ENCODE assay signal across 26 cellular contexts in the genomic region with DNA sequence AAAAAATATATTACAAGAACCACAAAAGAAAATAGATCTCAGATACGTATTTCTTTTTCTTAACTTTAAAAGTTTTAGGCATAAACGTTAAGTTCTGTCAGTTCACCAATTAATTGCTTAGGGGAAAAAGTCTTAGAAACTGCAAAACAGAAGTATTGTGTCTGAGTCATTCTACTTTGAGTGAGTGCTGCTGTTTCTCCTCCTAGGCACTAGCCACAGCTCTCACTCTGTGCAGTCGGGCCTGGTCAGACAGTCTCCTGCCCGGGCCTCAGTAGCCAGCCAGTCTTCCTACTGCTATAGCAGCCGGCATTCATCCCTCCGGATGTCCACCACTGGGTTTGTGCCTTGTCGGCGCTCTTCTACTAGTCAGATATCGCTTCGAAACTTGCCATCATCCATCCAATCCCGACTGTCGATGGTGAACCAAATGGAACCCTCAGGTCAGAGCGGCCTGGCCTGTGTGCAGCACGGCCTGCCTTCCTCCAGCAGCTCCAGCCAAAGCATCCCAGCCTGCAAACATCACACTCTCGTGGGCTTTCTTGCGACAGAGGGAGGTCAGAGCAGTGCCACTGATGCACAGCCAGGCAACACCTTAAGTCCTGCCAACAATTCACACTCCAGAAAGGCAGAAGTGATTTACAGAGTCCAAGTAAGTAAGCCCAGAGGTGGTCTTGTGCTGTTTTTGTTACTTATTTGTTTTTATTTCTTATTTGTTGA.
DNase-seq lines count a peak whose midpoint lies in the region; ATAC-seq and TF ChIP-seq lines count a peak whose summit lies in the region.
"Had no signal": no experiment of that assay in that cellular context is flagged by ENCODE, and none has a peak within 500 bp of the region (broad histone marks: within the 10 kb centered on the region; RNA-seq: fewer than 3 reads in every experiment).

No MANE protein-coding gene starts in this region.

- CTCF ChIA-PET in activated CD4-positive, alpha-beta T cell treated with anti-CD3 and anti-CD28 coated beads for 36 hours (lab: Charles Lee), result interaction anchor here (1.0 to 1.6 kb wide), 3 partner anchors 10 to 645 kb away, joined by 4 to 6 read pairs (median 5); no protein-coding TSS in a partner anchor
- CTCF ChIA-PET in activated CD4-positive, alpha-beta T cell treated with anti-CD3 and anti-CD28 coated beads, Interleukin-2, amount 10 ng/mL, durations not matched to agents 7 days and 5 days (lab: Charles Lee), result no interaction called here

- DNase-seq in activated CD4-positive, alpha-beta T cell treated with anti-CD3 and anti-CD28 coated beads for 36 hours, result no peak
- no peak for DNase-seq in activated CD4-positive, alpha-beta T cell treated with anti-CD3 and anti-CD28 coated beads, Interleukin-2, amount 10 ng/mL, durations not matched to agents 7 days and 5 days
- DNase-seq in C1 segment of cervical spinal cord (lab: John Stamatoyannopoulos, UW), result peak in 8 of 14 donors; percentile 3 to 49 (median 26)
- no peak for DNase-seq in neural progenitor cell (ENCODE audit: low spot score)
- no peak for DNase-seq in NOMO-1 treated with dmso at 0.1 percent for 144 hours (lab: John Stamatoyannopoulos, UW; ENCODE audit: unreplicated experiment)
- DNase-seq in DMS114 treated with DMSO at 0.1 percent for 48 hours (lab: John Stamatoyannopoulos, UW; ENCODE audit: unreplicated experiment), result no peak
- DNase-seq: activated CD4-positive, CD25-positive, alpha-beta regulatory T cell treated with anti-CD3 and anti-CD28 coated beads, Interleukin-2, amount 50 U/mL, for 72 hours; activated naive CD8-positive, alpha-beta T cell treated with anti-CD3 and anti-CD28 coated beads, Interleukin-2, amount 10 ng/mL, durations not matched to agents 7 days and 5 days; gastrocnemius medialis; H7; left cardiac atrium; NCI-H2081; NCI-H2227 treated with DMSO at 0.1 percent for 48 hours; NCI-H69; sigmoid colon; SJCRH30; stimulated activated CD4-positive, alpha-beta T cell treated with anti-CD3 and anti-CD28 coated beads, Interleukin-4, amount 100 ng/mL, for 4 hours; T-cell had no signal

- peaks cover 2% of the 10 kb centered on the region for H3K4me1 Mint-ChIP-seq in activated CD4-positive, alpha-beta T cell treated with anti-CD3 and anti-CD28 coated beads for 36 hours
- H3K4me1 Mint-ChIP-seq in activated CD4-positive, alpha-beta T cell treated with anti-CD3 and anti-CD28 coated beads, Interleukin-2, amount 10 ng/mL, durations not matched to agents 7 days and 5 days, result no peaks in the 10 kb centered on the region
- peaks cover 5% of the 10 kb centered on the region for H3K4me1 Mint-ChIP-seq in activated T-helper 17 cell treated with anti-CD3 and anti-CD28 coated beads, Interleukin-2, amount 50 U/mL, for 72 hours
- H3K4me1 Mint-ChIP-seq in neural progenitor cell, result no peaks in the 10 kb centered on the region
- H3K4me1 Mint-ChIP-seq: B cell, T-cell had no signal

- intact Hi-C loops in activated CD4-positive, alpha-beta T cell treated with anti-CD3 and anti-CD28 coated beads for 36 hours (cut with DNase I, micrococcal nuclease), result no loop called here

- no peak overlapping the region for H3K4me3 ChIP-seq in neural progenitor cell
- H3K4me3 ChIP-seq: gastrocnemius medialis, hepatocyte, sigmoid colon, SJCRH30, thoracic aorta, vagina had no signal

- peak overlapping the region; percentile 27 for H3K27ac Mint-ChIP-seq in activated CD4-positive, alpha-beta T cell treated with anti-CD3 and anti-CD28 coated beads for 36 hours
- H3K27ac Mint-ChIP-seq in activated CD4-positive, alpha-beta T cell treated with anti-CD3 and anti-CD28 coated beads, Interleukin-2, amount 10 ng/mL, durations not matched to agents 7 days and 5 days, result no peak overlapping the region
- H3K27ac Mint-ChIP-seq in activated T-helper 17 cell treated with anti-CD3 and anti-CD28 coated beads, Interleukin-2, amount 50 U/mL, for 72 hours, result peak overlapping the region; percentile 70
- peak overlapping the region; percentile 21 for H3K27ac Mint-ChIP-seq in neural progenitor cell
- H3K27ac Mint-ChIP-seq: activated naive CD8-positive, alpha-beta T cell treated with anti-CD3 and anti-CD28 coated beads, Interleukin-2, amount 10 ng/mL, durations not matched to agents 7 days and 5 days; B cell had no signal

- peaks cover 37% of the 10 kb centered on the region for H3K36me3 ChIP-seq in neural progenitor cell

- no peaks in the 10 kb centered on the region for H3K79me2 ChIP-seq in neural progenitor cell (ENCODE audit: low read depth)
- H3K79me2 ChIP-seq: hepatocyte had no signal

- no peaks in the 10 kb centered on the region for H3K4me1 ChIP-seq in neural progenitor cell
- H3K4me1 ChIP-seq: gastrocnemius medialis, sigmoid colon, SJCRH30, vagina had no signal

- no peaks in the 10 kb centered on the region for H3K27me3 ChIP-seq in neural progenitor cell
- H3K27me3 ChIP-seq: gastrocnemius medialis, hepatocyte, sigmoid colon, SJCRH30, vagina had no signal

- no peak overlapping the region for H3K27ac ChIP-seq in neural progenitor cell
- H3K27ac ChIP-seq: gastrocnemius medialis, hepatocyte, sigmoid colon, SJCRH30, thoracic aorta, vagina had no signal

- no peaks in the 10 kb centered on the region for H3K9me3 ChIP-seq in neural progenitor cell (ENCODE audit: low read depth)
- H3K9me3 ChIP-seq: gastrocnemius medialis, sigmoid colon, SJCRH30, thoracic aorta, vagina had no signal

- no peak for ATAC-seq in activated CD4-positive, alpha-beta T cell treated with anti-CD3 and anti-CD28 coated beads for 36 hours
- peak; percentile 81 for ATAC-seq in activated T-helper 17 cell treated with anti-CD3 and anti-CD28 coated beads, Interleukin-2, amount 50 U/mL, for 72 hours (replicated peaks)
- no peak for ATAC-seq in HG02642 (IDR thresholded peaks at IDR 0.05; ENCODE audit: poor library complexity, unreplicated experiment)
- ATAC-seq: gastrocnemius medialis, left cardiac atrium, T-cell had no signal

- TF ChIP-seq CTCF in neural progenitor cell (IDR thresholded peaks at IDR 0.05), result no peak

- POLR2A ChIA-PET in activated CD4-positive, alpha-beta T cell treated with anti-CD3 and anti-CD28 coated beads for 36 hours (lab: Charles Lee), result no interaction called here
- POLR2A ChIA-PET in activated CD4-positive, alpha-beta T cell treated with anti-CD3 and anti-CD28 coated beads, Interleukin-2, amount 10 ng/mL, durations not matched to agents 7 days and 5 days (lab: Charles Lee), result no interaction called here

- H3K27me3 Mint-ChIP-seq in activated CD4-positive, alpha-beta T cell treated with anti-CD3 and anti-CD28 coated beads for 36 hours, result no peaks in the 10 kb centered on the region
- no peaks in the 10 kb centered on the region for H3K27me3 Mint-ChIP-seq in activated CD4-positive, alpha-beta T cell treated with anti-CD3 and anti-CD28 coated beads, Interleukin-2, amount 10 ng/mL, durations not matched to agents 7 days and 5 days
- H3K27me3 Mint-ChIP-seq in activated T-helper 17 cell treated with anti-CD3 and anti-CD28 coated beads, Interleukin-2, amount 50 U/mL, for 72 hours, result no peaks in the 10 kb centered on the region
- no peaks in the 10 kb centered on the region for H3K27me3 Mint-ChIP-seq in neural progenitor cell (ENCODE audit: insufficient read depth, low read depth)
- H3K27me3 Mint-ChIP-seq: activated naive CD8-positive, alpha-beta T cell treated with anti-CD3 and anti-CD28 coated beads, Interleukin-2, amount 10 ng/mL, durations not matched to agents 7 days and 5 days; B cell; stimulated activated naive CD8-positive, alpha-beta T cell treated with anti-CD3 and anti-CD28 coated beads, Interleukin-15, Interleukin-2, amounts not matched to agents 100 ng/mL and 50 ng/mL, for 24 hours; T-cell had no signal

- no peak overlapping the region for H2AFZ ChIP-seq in neural progenitor cell (replicated peaks)
- H2AFZ ChIP-seq: hepatocyte had no signal

- peaks cover 32% of the 10 kb centered on the region for H3K36me3 Mint-ChIP-seq in activated CD4-positive, alpha-beta T cell treated with anti-CD3 and anti-CD28 coated beads for 36 hours (ENCODE audit: low read depth)
- H3K36me3 Mint-ChIP-seq in activated CD4-positive, alpha-beta T cell treated with anti-CD3 and anti-CD28 coated beads, Interleukin-2, amount 10 ng/mL, durations not matched to agents 7 days and 5 days (ENCODE audit: low read depth), result peaks cover 42% of the 10 kb centered on the region
- H3K36me3 Mint-ChIP-seq in activated T-helper 17 cell treated with anti-CD3 and anti-CD28 coated beads, Interleukin-2, amount 50 U/mL, for 72 hours (ENCODE audit: low read depth), result peaks cover 99% of the 10 kb centered on the region
- peaks cover 30% of the 10 kb centered on the region for H3K36me3 Mint-ChIP-seq in neural progenitor cell

- H4K20me1 ChIP-seq in neural progenitor cell (ENCODE audit: low read depth), result no peaks in the 10 kb centered on the region

- H3K4me3 Mint-ChIP-seq in activated CD4-positive, alpha-beta T cell treated with anti-CD3 and anti-CD28 coated beads for 36 hours, result no peak overlapping the region
- no peak overlapping the region for H3K4me3 Mint-ChIP-seq in activated CD4-positive, alpha-beta T cell treated with anti-CD3 and anti-CD28 coated beads, Interleukin-2, amount 10 ng/mL, durations not matched to agents 7 days and 5 days
- no peak overlapping the region for H3K4me3 Mint-ChIP-seq in activated T-helper 17 cell treated with anti-CD3 and anti-CD28 coated beads, Interleukin-2, amount 50 U/mL, for 72 hours
- H3K4me3 Mint-ChIP-seq in neural progenitor cell, result no peak overlapping the region
- H3K4me3 Mint-ChIP-seq: activated naive CD8-positive, alpha-beta T cell treated with anti-CD3 and anti-CD28 coated beads, Interleukin-2, amount 10 ng/mL, durations not matched to agents 7 days and 5 days; activated T-helper 1 cell treated with anti-CD3 and anti-CD28 coated beads, Interleukin-12 subunit alpha, Interleukin-12 subunit beta, Interleukin-2, Interleukin-4 antibody, amounts not matched to agents 30 ng/mL and 10 ng/mL and 1 ng/mL, durations not matched to agents 14 hours and 24 hours and 36 hours; B cell; stimulated activated naive CD8-positive, alpha-beta T cell treated with anti-CD3 and anti-CD28 coated beads, Interleukin-15, Interleukin-2, amounts not matched to agents 100 ng/mL and 50 ng/mL, for 24 hours; T-cell had no signal

- H3K9ac ChIP-seq in neural progenitor cell, result no peak overlapping the region

- peaks cover under 1% of the 10 kb centered on the region for H3F3A ChIP-seq in neural progenitor cell (ENCODE audit: low read depth)

- no peaks in the 10 kb centered on the region for H3K9me3 Mint-ChIP-seq in activated CD4-positive, alpha-beta T cell treated with anti-CD3 and anti-CD28 coated beads for 36 hours (ENCODE audit: low read depth)
- no peaks in the 10 kb centered on the region for H3K9me3 Mint-ChIP-seq in activated CD4-positive, alpha-beta T cell treated with anti-CD3 and anti-CD28 coated beads, Interleukin-2, amount 10 ng/mL, durations not matched to agents 7 days and 5 days
- no peaks in the 10 kb centered on the region for H3K9me3 Mint-ChIP-seq in activated T-helper 17 cell treated with anti-CD3 and anti-CD28 coated beads, Interleukin-2, amount 50 U/mL, for 72 hours
- H3K9me3 Mint-ChIP-seq in neural progenitor cell, result no peaks in the 10 kb centered on the region
- H3K9me3 Mint-ChIP-seq: activated naive CD8-positive, alpha-beta T cell treated with anti-CD3 and anti-CD28 coated beads, Interleukin-2, amount 10 ng/mL, durations not matched to agents 7 days and 5 days; activated T-helper 1 cell treated with anti-CD3 and anti-CD28 coated beads, Interleukin-12 subunit alpha, Interleukin-12 subunit beta, Interleukin-2, Interleukin-4 antibody, amounts not matched to agents 30 ng/mL and 10 ng/mL and 1 ng/mL, durations not matched to agents 14 hours and 24 hours and 36 hours; stimulated activated naive CD8-positive, alpha-beta T cell treated with anti-CD3 and anti-CD28 coated beads, Interleukin-15, Interleukin-2, amounts not matched to agents 100 ng/mL and 50 ng/mL, for 24 hours; T-cell had no signal

- no peak overlapping the region for H3K4me2 ChIP-seq in neural progenitor cell
- H3K4me2 ChIP-seq: hepatocyte had no signal

Comparison
In these comparisons a context has a peak if more than half of its experiments do, and no peak if none do; other contexts are left out.
1. DNase-seq: peak in C1 segment of cervical spinal cord (8 of 14); none in activated CD4-positive, alpha-beta T cell treated with anti-CD3 and anti-CD28 coated beads for 36 hours (single experiment), activated CD4-positive, alpha-beta T cell treated with anti-CD3 and anti-CD28 coated beads, Interleukin-2, amount 10 ng/mL, durations not matched to agents 7 days and 5 days (single experiment), neural progenitor cell (single experiment), NOMO-1 treated with dmso at 0.1 percent for 144 hours (single experiment) and DMS114 treated with DMSO at 0.1 percent for 48 hours (single experiment).